ENCODE assay signal across 1 cellular context in genomic region chr7:129066290-129067131, GRCh38.
A peak's percentile ranks its signal among the peaks of the same experiment; 100 is the strongest.
TF ChIP-seq lines count a peak whose summit lies in the region.

No MANE protein-coding gene starts in this region.

TF ChIP-seq in K562, 482 proteins besides CTCF, POLR2A, EP300 and RAD21 (continued from another document and continues in another):
- TF ChIP-seq RBM39 (optimal IDR thresholded peaks at IDR 0.05; ENCODE audit: low read depth, low read length) (no peak), ZNF316 (IDR thresholded peaks at IDR 0.05) (peak; percentile 98), GTF3C2 (IDR thresholded peaks at IDR 0.05; ENCODE audit: borderline replicate concordance, extremely low read depth, insufficient read length) (no peak), HOMEZ (CRISPR knock-in tag; IDR thresholded peaks at IDR 0.05) (no peak), CBX3 (IDR thresholded peaks at IDR 0.05; ENCODE audit: borderline replicate concordance in 1 of 2, low read length in 2 of 2) (no peak; a peak in 2 of 3 replicates), MIER1 (IDR thresholded peaks at IDR 0.05; ENCODE audit: low read depth) (no peak), ZNF436 (CRISPR knock-in tag; IDR thresholded peaks at IDR 0.05) (no peak), HDAC6 (IDR thresholded peaks at IDR 0.05; ENCODE audit: low read depth, low read length) (no peak), MXI1 (IDR thresholded peaks at IDR 0.05; ENCODE audit: low read depth, low read length) (no peak), TRIM25 (IDR thresholded peaks at IDR 0.05; ENCODE audit: borderline replicate concordance) (0 out of 2 replicates have a peak, but pooled peaks have one; percentile 30), MECOM (CRISPR knock-in tag; IDR thresholded peaks at IDR 0.05) (0 out of 2 replicates have a peak, but pooled peaks have one; percentile 29), ZNF12 (CRISPR knock-in tag; IDR thresholded peaks at IDR 0.05) (peak; percentile 25), ZBTB26 (CRISPR knock-in tag; IDR thresholded peaks at IDR 0.05) (peak; percentile 4; the same call in 1 of the 2 replicates), NCOA4 (IDR thresholded peaks at IDR 0.05; ENCODE audit: partially characterized antibody) (no peak), PHTF2 (CRISPR knock-in tag; IDR thresholded peaks at IDR 0.05) (no peak), THAP7 (CRISPR knock-in tag; IDR thresholded peaks at IDR 0.05) (no peak), PHF20 (IDR thresholded peaks at IDR 0.05; ENCODE audit: partially characterized antibody) (no peak), LEF1 (IDR thresholded peaks at IDR 0.05) (peak; percentile 50; the same call in 1 of the 2 replicates), STAT5A (IDR thresholded peaks at IDR 0.05; ENCODE audit: borderline replicate concordance, low read length) (no peak), STAT5B (CRISPR knock-in tag; IDR thresholded peaks at IDR 0.05) (no peak), NR0B1 (IDR thresholded peaks at IDR 0.05; ENCODE audit: partially characterized antibody) (no peak), FOXK1 (CRISPR knock-in tag; IDR thresholded peaks at IDR 0.05; ENCODE audit: borderline replicate concordance) (0 out of 2 replicates have a peak, but pooled peaks have one; percentile 82), MAZ (CRISPR knock-in tag; conservative IDR thresholded peaks at IDR 0.05 in 1 of 2, IDR thresholded peaks at IDR 0.05 in 1 of 2) (peak; percentile 46 to 91), ARHGAP35 (IDR thresholded peaks at IDR 0.05; ENCODE audit: partially characterized antibody) (no peak), CHD1 (IDR thresholded peaks at IDR 0.05; ENCODE audit: low read length) (peak; percentile 69), FOXA3 (CRISPR knock-in tag; conservative IDR thresholded peaks at IDR 0.05 in 1 of 2, IDR thresholded peaks at IDR 0.05 in 1 of 2) (no peak), ZNF277 (CRISPR knock-in tag; IDR thresholded peaks at IDR 0.05; ENCODE audit: borderline replicate concordance) (no peak), ZNF407 (IDR thresholded peaks at IDR 0.05; ENCODE audit: low read depth) (no peak; the same call in 1 of the 2 replicates), PYGO2 (tag; IDR thresholded peaks at IDR 0.05) (0 out of 2 replicates have a peak, but pooled peaks have one; percentile 32), POLR2B (IDR thresholded peaks at IDR 0.05; ENCODE audit: low read depth, partially characterized antibody) (peak; percentile 76), E2F8 (IDR thresholded peaks at IDR 0.05; ENCODE audit: low read depth, partially characterized antibody) (no peak), FOXJ2 (tag; IDR thresholded peaks at IDR 0.05) (no peak), ZNF583 (CRISPR knock-in tag; IDR thresholded peaks at IDR 0.05) (no peak; the same call in 1 of the 2 replicates), ESRRA (IDR thresholded peaks at IDR 0.05; ENCODE audit: borderline replicate concordance, low read depth) (no peak; the same call in 1 of the 2 replicates), MTA3 (IDR thresholded peaks at IDR 0.05; ENCODE audit: borderline replicate concordance) (peak; percentile 78), CEBPG (CRISPR knock-in tag; IDR thresholded peaks at IDR 0.05) (peak; percentile 94), CEBPG (tag; conservative IDR thresholded peaks at IDR 0.05 in 1 of 2, IDR thresholded peaks at IDR 0.05 in 1 of 2) (peak; percentile 67 to 84; a peak in 2 of 4 replicates), C11orf30 (IDR thresholded peaks at IDR 0.05; ENCODE audit: low read depth) (peak; percentile 99)
